Comparison of ENCODE assay signal across 8 cellular contexts in the genomic region with DNA sequence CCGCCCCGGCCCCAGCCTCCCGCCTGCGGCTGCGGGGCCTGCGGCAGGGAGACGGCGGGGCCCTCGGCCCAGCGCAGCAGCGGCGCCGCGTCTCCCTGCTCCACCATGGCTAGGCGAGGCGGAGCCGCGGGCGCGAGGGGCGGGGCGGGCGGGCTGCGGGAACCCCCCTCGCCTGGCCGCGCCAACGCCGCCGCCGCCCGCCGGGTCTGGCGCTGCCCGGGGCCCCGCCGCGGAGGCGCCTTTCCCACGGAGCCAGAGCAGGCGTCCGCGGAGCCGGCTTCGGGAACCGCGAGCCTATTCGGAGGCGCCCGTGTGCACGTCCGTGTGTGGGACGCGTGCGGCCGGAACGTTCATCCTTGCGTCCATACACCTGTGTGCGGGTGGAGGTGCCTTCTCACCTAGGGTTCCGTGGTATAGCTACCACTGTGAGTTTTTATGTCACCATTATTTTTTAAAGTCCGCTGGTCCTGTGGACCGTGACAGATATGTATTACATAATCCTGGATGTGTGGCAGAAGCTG. TPM values are rescaled to one million over a fixed set of nuclear protein-coding genes. Genes with fewer than 3 reads are reported as not detected.
DNase-seq lines count a peak whose midpoint lies in the region; ATAC-seq and TF ChIP-seq lines count a peak whose summit lies in the region.

A gene with protein sequence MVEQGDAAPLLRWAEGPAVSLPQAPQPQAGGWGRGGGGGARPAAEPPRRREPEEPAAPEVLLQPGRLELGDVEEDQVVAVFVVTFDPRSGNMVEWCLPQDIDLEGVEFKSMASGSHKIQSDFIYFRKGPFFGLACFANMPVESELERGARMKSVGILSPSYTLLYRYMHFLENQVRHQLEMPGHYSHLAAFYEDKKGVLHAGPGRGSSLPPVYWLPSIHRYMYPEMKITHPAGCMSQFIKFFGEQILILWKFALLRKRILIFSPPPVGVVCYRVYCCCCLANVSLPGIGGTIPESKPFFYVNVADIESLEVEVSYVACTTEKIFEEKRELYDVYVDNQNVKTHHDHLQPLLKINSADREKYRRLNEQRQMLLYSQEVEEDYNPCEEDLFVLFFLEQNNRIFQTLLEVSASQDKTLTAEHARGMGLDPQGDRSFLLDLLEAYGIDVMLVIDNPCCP (minus strand): TSS at position 120 of the 521 bp plus-strand sequence. CDS start 13 bp downstream, at position 107.

- no peaks in the 10 kb centered on the region for H3K36me3 ChIP-seq in mucosa of rectum (ENCODE audit: control insufficient read depth in 2 of 2, insufficient read depth in 2 of 2, low read length in 2 of 2)

- H3K4me1 ChIP-seq in mucosa of rectum (ENCODE audit: control insufficient read depth in 2 of 2, insufficient read depth in 2 of 2, low read length in 2 of 2) = peaks cover 29% of the 10 kb centered on the region in 2 donors

- H3K36me3 Mint-ChIP-seq in activated CD8-positive, alpha-beta memory T cell treated with anti-CD3 and anti-CD28 coated beads, Interleukin-2, amount 10 ng/mL, durations not matched to agents 7 days and 5 days = peaks cover 7% of the 10 kb centered on the region
- H3K36me3 Mint-ChIP-seq in stimulated activated effector memory CD8-positive, alpha-beta T cell treated with anti-CD3 and anti-CD28 coated beads, Interleukin-12 subunit alpha, Interleukin-12 subunit beta, amount 100 ng/mL, for 72 hours = peaks cover 17% of the 10 kb centered on the region

- no peak for TF ChIP-seq CTCF in epithelial cell of esophagus (IDR thresholded peaks at IDR 0.05; ENCODE audit: insufficient read depth, low read depth, low read length, missing control alignments)

- H3K27me3 Mint-ChIP-seq in activated CD8-positive, alpha-beta memory T cell treated with anti-CD3 and anti-CD28 coated beads, Interleukin-2, amount 10 ng/mL, durations not matched to agents 7 days and 5 days = peaks cover 40% of the 10 kb centered on the region

- H3K4me3 Mint-ChIP-seq in activated CD8-positive, alpha-beta memory T cell treated with anti-CD3 and anti-CD28 coated beads, Interleukin-2, amount 10 ng/mL, durations not matched to agents 7 days and 5 days = peak within 1 kb of the TSS; percentile 67
- peak within 1 kb of the TSS; percentile 79 for H3K4me3 Mint-ChIP-seq in stimulated activated effector memory CD8-positive, alpha-beta T cell treated with anti-CD3 and anti-CD28 coated beads, Interleukin-12 subunit alpha, Interleukin-12 subunit beta, amount 100 ng/mL, for 72 hours

- H3K27ac Mint-ChIP-seq in activated CD8-positive, alpha-beta memory T cell treated with anti-CD3 and anti-CD28 coated beads, Interleukin-2, amount 10 ng/mL, durations not matched to agents 7 days and 5 days = peak within 1 kb of the TSS; percentile 64
- H3K27ac Mint-ChIP-seq in stimulated activated effector memory CD8-positive, alpha-beta T cell treated with anti-CD3 and anti-CD28 coated beads, Interleukin-12 subunit alpha, Interleukin-12 subunit beta, amount 100 ng/mL, for 72 hours = peak within 1 kb of the TSS; percentile 4

- H3K9me3 ChIP-seq in mucosa of rectum (ENCODE audit: control insufficient read depth in 2 of 2, low read length in 2 of 2) = no peaks in the 10 kb centered on the region

- H3K27me3 ChIP-seq in mucosa of rectum (ENCODE audit: control insufficient read depth in 2 of 2, insufficient read depth in 2 of 2, low read length in 2 of 2) = no peaks in the 10 kb centered on the region

- H3K4me1 Mint-ChIP-seq in activated CD8-positive, alpha-beta memory T cell treated with anti-CD3 and anti-CD28 coated beads, Interleukin-2, amount 10 ng/mL, durations not matched to agents 7 days and 5 days = peaks cover 28% of the 10 kb centered on the region
- H3K4me1 Mint-ChIP-seq in stimulated activated effector memory CD8-positive, alpha-beta T cell treated with anti-CD3 and anti-CD28 coated beads, Interleukin-12 subunit alpha, Interleukin-12 subunit beta, amount 100 ng/mL, for 72 hours = peaks cover 38% of the 10 kb centered on the region

- peak within 1 kb of the TSS; percentile 71 to 74 for H3K9ac ChIP-seq in mucosa of rectum (ENCODE audit: low read depth in 1 of 2, low read length in 2 of 2)

- CTCF ChIA-PET in activated CD8-positive, alpha-beta memory T cell treated with anti-CD3 and anti-CD28 coated beads, Interleukin-2, amount 10 ng/mL, durations not matched to agents 7 days and 5 days (lab: Charles Lee) = interaction anchor here (0.8 to 2.2 kb wide), 9 partner anchors 19 to 52 kb away, joined by 3 to 15 read pairs (median 7); partner anchors contain the start of gene SSBP1

- H3K4me3 ChIP-seq in epithelial cell of esophagus (ENCODE audit: low read length) (peak within 1 kb of the TSS; percentile 58), mucosa of rectum (ENCODE audit: low read length in 2 of 2) (peak within 1 kb of the TSS; percentile 72 to 85)

- peak within 1 kb of the TSS; percentile 36 to 66 for H3K27ac ChIP-seq in mucosa of rectum (ENCODE audit: low read depth in 2 of 2, low read length in 2 of 2)

- ATAC-seq in HG02763 (IDR thresholded peaks at IDR 0.05; ENCODE audit: unreplicated experiment) = peak; percentile 75
- ATAC-seq in activated CD8-positive, alpha-beta memory T cell treated with anti-CD3 and anti-CD28 coated beads, Interleukin-2, amount 10 ng/mL, durations not matched to agents 7 days and 5 days = peak; percentile 80
- peak; percentile 86 for ATAC-seq in stimulated activated effector memory CD8-positive, alpha-beta T cell treated with anti-CD3 and anti-CD28 coated beads, Interleukin-12 subunit alpha, Interleukin-12 subunit beta, amount 100 ng/mL, for 72 hours

- H3K9me3 Mint-ChIP-seq in activated CD8-positive, alpha-beta memory T cell treated with anti-CD3 and anti-CD28 coated beads, Interleukin-2, amount 10 ng/mL, durations not matched to agents 7 days and 5 days (ENCODE audit: low read depth) = no peaks in the 10 kb centered on the region
- H3K9me3 Mint-ChIP-seq in stimulated activated effector memory CD8-positive, alpha-beta T cell treated with anti-CD3 and anti-CD28 coated beads, Interleukin-12 subunit alpha, Interleukin-12 subunit beta, amount 100 ng/mL, for 72 hours = no peaks in the 10 kb centered on the region

- DNase-seq in NCI-H2081 (lab: John Stamatoyannopoulos, UW) = peak; percentile 40 to 75
- DNase-seq in NCI-H2081 treated with DMSO at 0.1 percent for 48 hours (lab: John Stamatoyannopoulos, UW) = no peak
- peak; percentile 43 for DNase-seq in NCI-H2171 (lab: John Stamatoyannopoulos, UW)
- peak; percentile 48 for DNase-seq in activated CD8-positive, alpha-beta memory T cell treated with anti-CD3 and anti-CD28 coated beads, Interleukin-2, amount 10 ng/mL, durations not matched to agents 7 days and 5 days
- peak; percentile 64 for DNase-seq in epithelial cell of esophagus (ENCODE audit: low read depth)
- DNase-seq in stimulated activated effector memory CD8-positive, alpha-beta T cell treated with anti-CD3 and anti-CD28 coated beads, Interleukin-12 subunit alpha, Interleukin-12 subunit beta, amount 100 ng/mL, for 72 hours (ENCODE audit: low spot score in 2 of 2) = peak; percentile 29 to 62

RNA-seq across cellular contexts. Expression of the gene that starts here (rescaled TPM):
- total RNA-seq in activated CD8-positive, alpha-beta memory T cell treated with anti-CD3 and anti-CD28 coated beads, Interleukin-2, amount 10 ng/mL, durations not matched to agents 7 days and 5 days = 10 to 100 TPM; 17.0 to 27.3 TPM
